8 cellular contexts compared by ENCODE assay signal in the genomic region with DNA sequence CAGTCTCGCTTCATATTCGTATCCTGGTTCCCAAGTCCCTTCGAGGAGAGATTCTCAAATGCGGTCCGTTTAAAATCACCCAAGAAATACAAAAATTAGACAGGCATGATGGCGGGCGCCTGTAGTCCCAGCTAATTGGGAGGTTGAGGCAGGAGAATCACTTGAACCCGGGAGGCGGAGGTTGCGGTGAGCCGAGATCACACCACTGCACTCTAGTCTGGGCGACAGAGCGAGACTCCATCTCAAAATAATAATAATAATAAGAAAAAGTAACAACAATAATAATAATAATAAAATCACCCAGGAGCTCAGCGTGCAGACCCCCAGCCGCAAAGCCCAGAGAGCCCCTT. TPM values are rescaled to one million over a fixed set of nuclear protein-coding genes. Genes with fewer than 3 reads are reported as not detected.
DNase-seq lines count a peak whose midpoint lies in the region; ATAC-seq, FAIRE-seq and TF ChIP-seq lines count a peak whose summit lies in the region.
"Not testable (repeated sequence)": the region's sequence is repeated elsewhere in the genome, so short reads cannot be mapped to it uniquely, and the experiment has no call there.

No MANE protein-coding gene starts in this region.

- dilution Hi-C loops in endothelial cell of umbilical vein (cut with MboI; ENCODE audit: extremely low pct_ligation_motif_present, low sequenced_read_pairs); keratinocyte (cut with MboI; ENCODE audit: extremely low pct_ligation_motif_present, low sequenced_read_pairs): not testable (repeated sequence)

- intact Hi-C loops in endothelial cell of umbilical vein (cut with micrococcal nuclease): loop anchor here (5.0 kb wide), 1 partner anchor 124 kb away; a partner anchor contains a TSS

- DNase-seq in BE2C; HL-60 (ENCODE audit: low read depth in 1 of 2, low spot score in 1 of 2); activated naive CD8-positive, alpha-beta T cell treated with anti-CD3 and anti-CD28 coated beads, Interleukin-2, amount 50 U/mL, for 24 hours; endothelial cell of umbilical vein (ENCODE audit: low read depth, low spot score); keratinocyte (ENCODE audit: low read depth, low spot score): not testable (repeated sequence)

- BruUV-seq in endothelial cell of umbilical vein (replicated peaks; lab: Mats Ljungman, UMichigan): TSS peak; percentile 79

- ATAC-seq in activated naive CD8-positive, alpha-beta T cell treated with anti-CD3 and anti-CD28 coated beads, Interleukin-2, amount 50 U/mL, for 24 hours: not testable (repeated sequence)

- not testable (repeated sequence) for TF ChIP-seq POLR2A in endothelial cell of umbilical vein (IDR thresholded peaks at IDR 0.05; ENCODE audit: low read depth, low read length)

- not testable (repeated sequence) for H3K27me3 Mint-ChIP-seq in activated naive CD8-positive, alpha-beta T cell treated with anti-CD3 and anti-CD28 coated beads, Interleukin-2, amount 50 U/mL, for 24 hours

- not testable (repeated sequence) for H4K20me1 ChIP-seq in SU-DHL-6 (ENCODE audit: low read depth, low read length); endothelial cell of umbilical vein (replicated peaks; ENCODE audit: control insufficient read depth, extremely low read depth, insufficient read depth, low read length); keratinocyte (ENCODE audit: control insufficient read depth, extremely low read depth, insufficient read depth, low read length)

- H3K27me3 ChIP-seq in BE2C (peaks cover 31% of the 10 kb centered on the region), endothelial cell of umbilical vein (ENCODE audit: control insufficient read depth in 2 of 2, insufficient read depth in 2 of 2, low read length in 2 of 2) (peaks cover 7 to 10% of the 10 kb centered on the region in 2 experiments), keratinocyte (ENCODE audit: control insufficient read depth, extremely low read depth, insufficient read depth, low read length) (peaks cover 23% of the 10 kb centered on the region), neuron (ENCODE audit: insufficient read depth, low read length) (peaks cover 20% of the 10 kb centered on the region), stomach smooth muscle (ENCODE audit: control insufficient read depth in 1 of 2, insufficient read depth in 2 of 2, low read length in 2 of 2) (peaks cover 25 to 26% of the 10 kb centered on the region in 2 donors)
- H3K27me3 ChIP-seq in HL-60 (ENCODE audit: insufficient read depth, poor library complexity, severe bottlenecking); SU-DHL-6 (ENCODE audit: low read length): not testable (repeated sequence)

- H3K9me3 ChIP-seq in BE2C; SU-DHL-6 (ENCODE audit: insufficient read depth, low read length); endothelial cell of umbilical vein (replicated peaks; ENCODE audit: control insufficient read depth, insufficient read depth, low read length); keratinocyte (ENCODE audit: control insufficient read depth, low read depth, low read length); neuron (ENCODE audit: low read length); stomach smooth muscle (ENCODE audit: control insufficient read depth in 2 of 2, low read length in 2 of 2): not testable (repeated sequence)

- H3K4me1 ChIP-seq in BE2C; endothelial cell of umbilical vein (ENCODE audit: control insufficient read depth, extremely low read depth, insufficient read depth, low read length); keratinocyte (ENCODE audit: control insufficient read depth, extremely low read depth, insufficient read depth, low read length): not testable (repeated sequence)
- peaks cover 16% of the 10 kb centered on the region for H3K4me1 ChIP-seq in neuron (ENCODE audit: insufficient read depth, low read length)
- H3K4me1 ChIP-seq in stomach smooth muscle (ENCODE audit: control insufficient read depth, insufficient read depth, low read length): peaks cover 13% of the 10 kb centered on the region

- H3K4me2 ChIP-seq in SU-DHL-6 (ENCODE audit: low read depth, low read length, poor library complexity, severe bottlenecking): peak overlapping the region; percentile 86
- H3K4me2 ChIP-seq in endothelial cell of umbilical vein (ENCODE audit: insufficient read depth, low read length): peak overlapping the region; percentile 55
- H3K4me2 ChIP-seq in keratinocyte (ENCODE audit: control insufficient read depth, extremely low read depth, insufficient read depth, low read depth, low read length): peak overlapping the region; percentile 56

- peak overlapping the region; percentile 98 for H3K9ac ChIP-seq in SU-DHL-6 (ENCODE audit: low read length)
- H3K9ac ChIP-seq in endothelial cell of umbilical vein (replicated peaks; ENCODE audit: extremely low read depth, insufficient read depth, low read length): peak overlapping the region; percentile 80
- H3K9ac ChIP-seq in keratinocyte (ENCODE audit: control insufficient read depth, extremely low read depth, insufficient read depth, low read length): peak overlapping the region; percentile 84
- peak overlapping the region; percentile 33 to 55 for H3K9ac ChIP-seq in stomach smooth muscle (ENCODE audit: low read length in 2 of 2)

- H3K79me2 ChIP-seq in SU-DHL-6 (ENCODE audit: insufficient read depth, low read length) (peaks cover 30% of the 10 kb centered on the region), endothelial cell of umbilical vein (ENCODE audit: control insufficient read depth, insufficient read depth, low read length) (peaks cover 38% of the 10 kb centered on the region), keratinocyte (ENCODE audit: control insufficient read depth, insufficient read depth, low read length) (peaks cover 41% of the 10 kb centered on the region)

- not testable (repeated sequence) for FAIRE-seq in endothelial cell of umbilical vein (lab: Jason Lieb, UNC); keratinocyte (lab: Jason Lieb, UNC)

- not testable (repeated sequence) for H3K9me2 ChIP-seq in SU-DHL-6 (replicated peaks; ENCODE audit: insufficient read depth, low read length)

- H3K36me3 ChIP-seq in BE2C; SU-DHL-6 (ENCODE audit: low read length); endothelial cell of umbilical vein (ENCODE audit: control insufficient read depth in 2 of 2, extremely low read depth in 1 of 2, insufficient read depth in 2 of 2, low read length in 2 of 2); keratinocyte (ENCODE audit: control insufficient read depth in 2 of 2, extremely low read depth in 1 of 2, insufficient read depth in 2 of 2, low read length in 2 of 2); neuron (ENCODE audit: insufficient read depth, low read length); stomach smooth muscle (ENCODE audit: control insufficient read depth in 2 of 2, insufficient read depth in 2 of 2, low read length in 2 of 2): not testable (repeated sequence)

- not testable (repeated sequence) for H3K9me1 ChIP-seq in endothelial cell of umbilical vein (replicated peaks; ENCODE audit: control insufficient read depth, extremely low read depth, insufficient read depth, low read length); keratinocyte (ENCODE audit: control insufficient read depth, extremely low read depth, insufficient read depth, low read length)

- H3K4me3 Mint-ChIP-seq in activated naive CD8-positive, alpha-beta T cell treated with anti-CD3 and anti-CD28 coated beads, Interleukin-2, amount 50 U/mL, for 24 hours: peak overlapping the region; percentile 65

- not testable (repeated sequence) for TF ChIP-seq CTCF in BE2C (IDR thresholded peaks at IDR 0.05; ENCODE audit: low read depth, low read length); HL-60 (IDR thresholded peaks at IDR 0.05; ENCODE audit: insufficient read depth, low read length); SU-DHL-6 (IDR thresholded peaks at IDR 0.05; ENCODE audit: insufficient read depth, low read length, poor library complexity, severe bottlenecking); endothelial cell of umbilical vein (IDR thresholded peaks at IDR 0.05; ENCODE audit: extremely low read depth in 1 of 2, insufficient read depth in 1 of 2, low read depth in 1 of 2, low read length in 2 of 2); keratinocyte (optimal IDR thresholded peaks at IDR 0.05 in 1 of 3, IDR thresholded peaks at IDR 0.05 in 1 of 3, conservative IDR thresholded peaks at IDR 0.05 in 1 of 3; ENCODE audit: extremely low read depth in 1 of 3, insufficient read depth in 2 of 3, low read length in 3 of 3)

- not testable (repeated sequence) for H3K36me3 Mint-ChIP-seq in activated naive CD8-positive, alpha-beta T cell treated with anti-CD3 and anti-CD28 coated beads, Interleukin-2, amount 50 U/mL, for 24 hours (ENCODE audit: low read depth)

- peak overlapping the region; percentile 65 for H3K27ac ChIP-seq in HL-60 (replicated peaks)
- H3K27ac ChIP-seq in SU-DHL-6 (ENCODE audit: low read depth, low read length); endothelial cell of umbilical vein (ENCODE audit: insufficient read depth, low read depth, low read length); keratinocyte (ENCODE audit: control insufficient read depth, insufficient read depth, low read length); stomach smooth muscle (ENCODE audit: low read length): not testable (repeated sequence)

- H3K4me3 ChIP-seq in BE2C (ENCODE audit: low read depth, low read length) (peak overlapping the region; percentile 88), HL-60 (replicated peaks; ENCODE audit: insufficient read depth, low read length) (peak overlapping the region; percentile 60), SU-DHL-6 (ENCODE audit: insufficient read depth, low read length, poor library complexity, severe bottlenecking) (peak overlapping the region; percentile 77), endothelial cell of umbilical vein (replicated peaks in 1 of 3; ENCODE audit: insufficient read depth in 1 of 3, low read depth in 1 of 3, low read length in 3 of 3) (peak overlapping the region in 2 of 3 experiments; percentile 78 to 90), keratinocyte (ENCODE audit: control insufficient read depth in 2 of 3, extremely low read depth in 1 of 3, insufficient read depth in 2 of 3, low read depth in 1 of 3, low read length in 3 of 3) (peak overlapping the region; percentile 57 to 91 (median 63)), neuron (ENCODE audit: low read length) (peak overlapping the region; percentile 66), stomach smooth muscle (ENCODE audit: low read length in 2 of 2) (peak overlapping the region; percentile 46 to 83)

- not testable (repeated sequence) for H2AFZ ChIP-seq in SU-DHL-6 (ENCODE audit: low read depth, low read length, severe bottlenecking)
- H2AFZ ChIP-seq in endothelial cell of umbilical vein (ENCODE audit: low read depth, low read length): peak overlapping the region; percentile 74
- H2AFZ ChIP-seq in keratinocyte (ENCODE audit: control insufficient read depth, low read length): peak overlapping the region; percentile 84
- H2AFZ ChIP-seq in neuron (ENCODE audit: low read depth, low read length): peak overlapping the region; percentile 21

- POLR2A ChIA-PET in endothelial cell of umbilical vein (lab: Charles Lee): not testable (repeated sequence)

- H3K9me3 Mint-ChIP-seq in activated naive CD8-positive, alpha-beta T cell treated with anti-CD3 and anti-CD28 coated beads, Interleukin-2, amount 50 U/mL, for 24 hours: not testable (repeated sequence)

- CTCF ChIA-PET in endothelial cell of umbilical vein (lab: Charles Lee): interaction anchor here (1.5 kb wide), 1 partner anchor 74 kb away, joined by 3 read pairs; no protein-coding TSS in a partner anchor

- peaks cover 42% of the 10 kb centered on the region for H3K4me1 Mint-ChIP-seq in activated naive CD8-positive, alpha-beta T cell treated with anti-CD3 and anti-CD28 coated beads, Interleukin-2, amount 50 U/mL, for 24 hours

- peaks cover 40% of the 10 kb centered on the region for H3F3A ChIP-seq in SU-DHL-6 (ENCODE audit: insufficient read depth)

- H3K27ac Mint-ChIP-seq in activated naive CD8-positive, alpha-beta T cell treated with anti-CD3 and anti-CD28 coated beads, Interleukin-2, amount 50 U/mL, for 24 hours: peak overlapping the region; percentile 73

RNA-seq across cellular contexts. Expression of a gene that starts 0.4 kb away (rescaled TPM):
- 27.6 TPM for polyA plus RNA-seq in BE2C (2012; ENCODE audit: insufficient read depth, insufficient read length, low read depth)
- 32.7 and 33.2 TPM in 2 replicates for total RNA-seq in endothelial cell of umbilical vein
- 18.6 and 22.0 TPM in 2 replicates for polyA plus RNA-seq in endothelial cell of umbilical vein
- polyA plus RNA-seq in endothelial cell of umbilical vein (2011; cell fraction: cytosol; rRNA removed): 17.8 and 20.1 TPM in 2 replicates
- 30.6 and 33.0 TPM in 2 replicates for polyA plus RNA-seq in endothelial cell of umbilical vein (2011; cell fraction: nucleus; rRNA removed)
- 16.2 and 23.4 TPM in 2 replicates for polyA plus RNA-seq in endothelial cell of umbilical vein (2012)
- 16.3 and 16.4 TPM in 2 replicates for polyA minus RNA-seq in endothelial cell of umbilical vein
- 22.1 TPM for polyA minus RNA-seq in endothelial cell of umbilical vein (2011; cell fraction: cytosol; rRNA and poly(A)+ RNA removed)
- 14.6 and 23.6 TPM in 2 replicates for polyA minus RNA-seq in endothelial cell of umbilical vein (2011; cell fraction: nucleus; rRNA and poly(A)+ RNA removed)
- 9.8 to 13.4 TPM (median 11.2 TPM) in 3 replicates for polyA plus RNA-seq in keratinocyte
- polyA plus RNA-seq in keratinocyte (2011; ENCODE audit: low read depth): 3.0 TPM
- 6.5 and 10.8 TPM in 2 replicates for polyA plus RNA-seq in keratinocyte (2011; cell fraction: cytosol; rRNA removed)
- polyA plus RNA-seq in keratinocyte (2011; cell fraction: nucleus; rRNA removed): 20.8 and 21.9 TPM in 2 replicates
- polyA plus RNA-seq in keratinocyte (2012; ENCODE audit: low replicate concordance): 12.0 and 13.1 TPM in 2 replicates
- 11.6 to 24.3 TPM (median 15.6 TPM) in 3 replicates for polyA minus RNA-seq in keratinocyte
- polyA minus RNA-seq in keratinocyte (2011; cell fraction: cytosol; rRNA and poly(A)+ RNA removed): 16.3 TPM
- polyA minus RNA-seq in keratinocyte (2011; cell fraction: nucleus; rRNA and poly(A)+ RNA removed): 13.4 and 18.7 TPM in 2 replicates

Comparison
In these comparisons a context has a peak if more than half of its experiments do, and no peak if none do; other contexts are left out.
1. H3K9ac ChIP-seq: peak in every context shown above with its lines; median percentile 98 in SU-DHL-6; 84 in keratinocyte; 80 in endothelial cell of umbilical vein; 44 in stomach smooth muscle.